Comparison of ENCODE assay signal across 20 cellular contexts in genomic region chr7:112963634-112964033, GRCh38.
"Had no signal": no experiment of that assay in that cellular context is flagged by ENCODE, and none has a peak within 500 bp of the region (broad histone marks: within the 10 kb centered on the region; RNA-seq: fewer than 3 reads in every experiment).

No MANE protein-coding gene starts in this region.

- ATAC-seq: mucosa of descending colon; natural killer cell treated with Interleukin-12 subunit alpha and Interleukin-12 subunit beta and Interleukin-15 and Interleukin-18, amount 100 ng/mL, for 72 hours; sciatic nerve; stimulated activated naive CD8-positive, alpha-beta T cell treated with anti-CD3 and anti-CD28 coated beads, Interleukin-15, amount 100 ng/mL, for 72 hours had no signal

- H3K4me3 ChIP-seq: mucosa of descending colon, smooth muscle cell, suprapubic skin, thyroid gland had no signal

- DNase-seq: cortex of kidney; effector CD4-positive, alpha-beta T cell; mesenchymal stem cell; mucosa of descending colon; naive B cell; stimulated activated CD4-positive, alpha-beta T cell treated with anti-CD3 and anti-CD28 coated beads, Interleukin-12 subunit alpha, Interleukin-12 subunit beta, amount 100 ng/mL, for 4 hours; stimulated activated CD4-positive, alpha-beta T cell treated with anti-CD3 and anti-CD28 coated beads, Interleukin-1b, Interleukin-23, amount 100 ng/mL, for 48 hours; stimulated activated CD4-positive, alpha-beta T cell treated with anti-CD3 and anti-CD28 coated beads, Interleukin-4, amount 100 ng/mL, for 1 hour; stimulated activated CD8-positive, alpha-beta memory T cell treated with anti-CD3 and anti-CD28 coated beads, Interleukin-4, amount 100 ng/mL, for 48 hours; stimulated activated naive CD4-positive, alpha-beta T cell; stimulated activated naive CD8-positive, alpha-beta T cell treated with anti-CD3 and anti-CD28 coated beads, Interleukin-15, amount 100 ng/mL, for 72 hours; thyroid gland; trophoblast cell had no signal

- H3K27ac ChIP-seq: neutrophil, parathyroid adenoma, suprapubic skin, thyroid gland had no signal

- FAIRE-seq: frontal cortex had no signal

- H3K27me3 ChIP-seq: neutrophil, suprapubic skin, thyroid gland had no signal
